Comparison of ENCODE assay signal across 8 cellular contexts in the genomic region with DNA sequence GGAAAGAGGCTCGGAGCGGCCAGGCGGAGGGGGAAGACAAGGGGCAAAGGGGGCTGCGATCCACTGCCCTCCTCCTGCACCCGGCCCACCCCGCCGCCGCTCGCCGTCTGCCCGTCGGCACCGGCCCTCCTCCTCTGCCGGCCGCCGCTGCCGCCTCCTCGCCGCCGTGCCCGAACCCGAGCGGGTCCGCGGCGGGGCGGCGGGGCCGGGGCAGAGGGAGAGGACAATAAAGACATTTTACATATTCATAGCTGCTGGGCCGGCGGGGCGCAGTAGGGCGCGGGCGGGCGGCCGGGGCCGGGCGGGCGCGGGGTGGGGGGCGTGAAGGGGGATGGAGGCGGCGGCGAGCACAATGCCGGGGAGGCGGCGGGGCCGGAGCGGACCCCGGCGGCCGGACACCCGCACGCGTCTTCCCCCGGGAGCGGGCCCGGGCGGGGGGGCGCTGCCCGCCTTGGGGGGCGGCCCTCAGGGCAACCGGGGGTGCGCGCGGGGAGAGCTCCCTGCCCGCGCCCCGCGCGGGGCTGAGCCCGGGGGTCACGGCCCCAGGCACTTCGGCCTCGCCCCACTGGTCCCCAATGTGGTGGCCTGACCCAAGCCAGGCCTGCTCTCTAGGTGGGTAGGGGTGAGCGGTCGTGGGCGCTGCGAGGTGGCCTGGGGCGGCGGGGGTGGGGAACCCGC. TPM values are rescaled to one million over a fixed set of nuclear protein-coding genes. Genes with fewer than 3 reads are reported as not detected.
DNase-seq lines count a peak whose midpoint lies in the region; ATAC-seq and TF ChIP-seq lines count a peak whose summit lies in the region.

No MANE protein-coding gene starts in this region.

- peak overlapping the region; percentile 96 for H2BK5ac ChIP-seq in neuronal stem cell (ENCODE audit: low read length)

- peaks cover 0 to 43% (median 11%) of the 10 kb centered on the region in 3 donors for H3K4me1 ChIP-seq in esophagus squamous epithelium
- H3K4me1 ChIP-seq in neuronal stem cell (ENCODE audit: control insufficient read depth in 2 of 2, insufficient read depth in 1 of 2, low read depth in 1 of 2, low read length in 2 of 2), result peaks cover 3 to 14% of the 10 kb centered on the region in 2 donors

- peak; percentile 48 for DNase-seq in Ammon's horn (ENCODE audit: low spot score)
- no peak for DNase-seq in esophagus squamous epithelium (lab: John Stamatoyannopoulos, UW)
- DNase-seq in neuronal stem cell (ENCODE audit: low spot score), result peak; percentile 26
- no peak for DNase-seq in SW 1271 (lab: John Stamatoyannopoulos, UW)
- DNase-seq in dedifferentiated amniotic fluid mesenchymal stem cell (ENCODE audit: extremely low spot score), result no peak

- H3K27ac ChIP-seq in VCaP (peak overlapping the region; percentile 93), esophagus squamous epithelium (peak overlapping the region; percentile 95 to 99 (median 98)), neuronal stem cell (replicated peaks; ENCODE audit: low read length) (peak overlapping the region; percentile 87)

- H3K14ac ChIP-seq in neuronal stem cell (ENCODE audit: low read length), result no peak overlapping the region

- TF ChIP-seq CTCF in VCaP (conservative IDR thresholded peaks at IDR 0.05), result no peak
- TF ChIP-seq CTCF in esophagus squamous epithelium (IDR thresholded peaks at IDR 0.05), result no peak

- H3K27me3 ChIP-seq in esophagus squamous epithelium (no peaks in the 10 kb centered on the region), neuronal stem cell (ENCODE audit: control insufficient read depth in 3 of 3, insufficient read depth in 3 of 3, low read depth in 1 of 3, low read length in 3 of 3) (no peaks in the 10 kb centered on the region)

- H2BK12ac ChIP-seq in neuronal stem cell (ENCODE audit: low read length), result peak overlapping the region; percentile 58

- peak overlapping the region; percentile 72 for H3K4ac ChIP-seq in neuronal stem cell (ENCODE audit: low read length)

- peaks cover 2% of the 10 kb centered on the region for H3K79me1 ChIP-seq in neuronal stem cell (ENCODE audit: low read depth, low read length)

- H2AK5ac ChIP-seq in neuronal stem cell (ENCODE audit: low read depth, low read length), result peak overlapping the region; percentile 91

- 0% methylated on average over 1 of the region's 83 CpGs; no CpG with 5 or more reads in 1 of the 2 donors for WGBS in esophagus squamous epithelium, 2 donors
- WGBS in neuronal stem cell (ENCODE audit: extremely low coverage in 2 of 2, insufficient read length in 2 of 2, insufficient replicate concordance in 1 of 2), 2 donors, result no CpG with 5 or more reads among the region's 83 CpGs

- H3K18ac ChIP-seq in neuronal stem cell (ENCODE audit: low read length), result peak overlapping the region; percentile 97

- H3K9me3 ChIP-seq in esophagus squamous epithelium (no peaks in the 10 kb centered on the region), neuronal stem cell (replicated peaks in 1 of 2; ENCODE audit: control insufficient read depth in 2 of 2, insufficient read depth in 1 of 2, low read depth in 1 of 2, low read length in 2 of 2) (peaks cover 0 to 2% of the 10 kb centered on the region in 2 donors)

- peak overlapping the region; percentile 60 for H3K4me2 ChIP-seq in neuronal stem cell (ENCODE audit: insufficient read depth, low read length, poor library complexity, severe bottlenecking)

- TF ChIP-seq POLR2A in esophagus squamous epithelium (IDR thresholded peaks at IDR 0.05), result peak in 1 of 4 donors; percentile 12

- no peaks in the 10 kb centered on the region for H3K36me3 ChIP-seq in esophagus squamous epithelium
- H3K36me3 ChIP-seq in neuronal stem cell (replicated peaks in 1 of 2; ENCODE audit: control insufficient read depth in 2 of 2, insufficient read depth in 2 of 2, low read length in 2 of 2), result no peaks in the 10 kb centered on the region

- H2AFZ ChIP-seq in neuronal stem cell (ENCODE audit: low read length), result peak overlapping the region; percentile 87

- H3K23ac ChIP-seq in neuronal stem cell (ENCODE audit: low read depth, low read length, poor library complexity), result peak overlapping the region; percentile 89

- H4K91ac ChIP-seq in neuronal stem cell (ENCODE audit: low read depth, low read length, poor library complexity), result no peak overlapping the region

- intact Hi-C loops in esophagus squamous epithelium (cut with DNase I), result no loop called here

- peak overlapping the region; percentile 43 for H4K8ac ChIP-seq in neuronal stem cell (ENCODE audit: low read depth, low read length)

- H3K4me3 ChIP-seq in esophagus squamous epithelium (peak overlapping the region; percentile 74 to 95 (median 82)), neuronal stem cell (ENCODE audit: low read length in 2 of 2) (peak overlapping the region; percentile 73 to 97)

- no peak overlapping the region for H2BK120ac ChIP-seq in neuronal stem cell (ENCODE audit: low read depth, low read length)

- peak overlapping the region; percentile 58 for H2BK15ac ChIP-seq in neuronal stem cell (ENCODE audit: low read length)

- H3K9ac ChIP-seq in neuronal stem cell (ENCODE audit: low read depth, low read length, poor library complexity), result peak overlapping the region; percentile 97

- ATAC-seq in GM18909 (IDR thresholded peaks at IDR 0.05; ENCODE audit: poor library complexity, unreplicated experiment), result peak; percentile 11
- ATAC-seq in HG03159 (IDR thresholded peaks at IDR 0.05; ENCODE audit: unreplicated experiment), result peak; percentile 7

RNA-seq across cellular contexts. Expression of a gene that starts 0.6 kb away (rescaled TPM):
- 10 to 100 TPM in 1 of 4 donors, 1 to 10 TPM in 3; 7.8 to 10.5 (median 9.2) TPM for total RNA-seq in esophagus squamous epithelium
- polyA plus RNA-seq in neuronal stem cell (2013, experiment 1 of 2), result 28.0 TPM
- 30.2 TPM for polyA plus RNA-seq in neuronal stem cell (2013, experiment 2 of 2)

Comparison
In these comparisons a context has a peak if more than half of its experiments do, and no peak if none do; other contexts are left out.
1. DNase-seq: peak in Ammon's horn (single experiment) and neuronal stem cell (single experiment); none in esophagus squamous epithelium (single experiment), SW 1271 (0 of 2) and dedifferentiated amniotic fluid mesenchymal stem cell (single experiment).
2. Peak in every context shown above with its lines, with median percentiles within 50 percentile points of each other: H3K27ac ChIP-seq.